In genomic region chr3:13359916-13360315, GRCh38 we compare ENCODE assay signal across 1 cellular context.
TF ChIP-seq lines count a peak whose summit lies in the region.

No MANE protein-coding gene starts in this region.

TF ChIP-seq in K562, 482 proteins besides CTCF, POLR2A, EP300 and RAD21 (continued from another document and continues in another):
- TF ChIP-seq, protein P1, sequence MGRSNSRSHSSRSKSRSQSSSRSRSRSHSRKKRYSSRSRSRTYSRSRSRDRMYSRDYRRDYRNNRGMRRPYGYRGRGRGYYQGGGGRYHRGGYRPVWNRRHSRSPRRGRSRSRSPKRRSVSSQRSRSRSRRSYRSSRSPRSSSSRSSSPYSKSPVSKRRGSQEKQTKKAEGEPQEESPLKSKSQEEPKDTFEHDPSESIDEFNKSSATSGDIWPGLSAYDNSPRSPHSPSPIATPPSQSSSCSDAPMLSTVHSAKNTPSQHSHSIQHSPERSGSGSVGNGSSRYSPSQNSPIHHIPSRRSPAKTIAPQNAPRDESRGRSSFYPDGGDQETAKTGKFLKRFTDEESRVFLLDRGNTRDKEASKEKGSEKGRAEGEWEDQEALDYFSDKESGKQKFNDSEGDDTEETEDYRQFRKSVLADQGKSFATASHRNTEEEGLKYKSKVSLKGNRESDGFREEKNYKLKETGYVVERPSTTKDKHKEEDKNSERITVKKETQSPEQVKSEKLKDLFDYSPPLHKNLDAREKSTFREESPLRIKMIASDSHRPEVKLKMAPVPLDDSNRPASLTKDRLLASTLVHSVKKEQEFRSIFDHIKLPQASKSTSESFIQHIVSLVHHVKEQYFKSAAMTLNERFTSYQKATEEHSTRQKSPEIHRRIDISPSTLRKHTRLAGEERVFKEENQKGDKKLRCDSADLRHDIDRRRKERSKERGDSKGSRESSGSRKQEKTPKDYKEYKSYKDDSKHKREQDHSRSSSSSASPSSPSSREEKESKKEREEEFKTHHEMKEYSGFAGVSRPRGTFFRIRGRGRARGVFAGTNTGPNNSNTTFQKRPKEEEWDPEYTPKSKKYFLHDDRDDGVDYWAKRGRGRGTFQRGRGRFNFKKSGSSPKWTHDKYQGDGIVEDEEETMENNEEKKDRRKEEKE (IDR thresholded peaks at IDR 0.05; ENCODE audit: borderline replicate concordance in 1 of 2, control insufficient read depth in 1 of 2, low read depth in 2 of 2, low read length in 1 of 2) = no peak
- peak; percentile 91 for TF ChIP-seq BCOR (IDR thresholded peaks at IDR 0.05)
- TF ChIP-seq, protein P2, sequence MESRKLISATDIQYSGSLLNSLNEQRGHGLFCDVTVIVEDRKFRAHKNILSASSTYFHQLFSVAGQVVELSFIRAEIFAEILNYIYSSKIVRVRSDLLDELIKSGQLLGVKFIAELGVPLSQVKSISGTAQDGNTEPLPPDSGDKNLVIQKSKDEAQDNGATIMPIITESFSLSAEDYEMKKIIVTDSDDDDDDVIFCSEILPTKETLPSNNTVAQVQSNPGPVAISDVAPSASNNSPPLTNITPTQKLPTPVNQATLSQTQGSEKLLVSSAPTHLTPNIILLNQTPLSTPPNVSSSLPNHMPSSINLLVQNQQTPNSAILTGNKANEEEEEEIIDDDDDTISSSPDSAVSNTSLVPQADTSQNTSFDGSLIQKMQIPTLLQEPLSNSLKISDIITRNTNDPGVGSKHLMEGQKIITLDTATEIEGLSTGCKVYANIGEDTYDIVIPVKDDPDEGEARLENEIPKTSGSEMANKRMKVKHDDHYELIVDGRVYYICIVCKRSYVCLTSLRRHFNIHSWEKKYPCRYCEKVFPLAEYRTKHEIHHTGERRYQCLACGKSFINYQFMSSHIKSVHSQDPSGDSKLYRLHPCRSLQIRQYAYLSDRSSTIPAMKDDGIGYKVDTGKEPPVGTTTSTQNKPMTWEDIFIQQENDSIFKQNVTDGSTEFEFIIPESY (CRISPR knock-in tag; IDR thresholded peaks at IDR 0.05) = no peak
- TF ChIP-seq CSDE1 (IDR thresholded peaks at IDR 0.05) = no peak
- TF ChIP-seq, protein P3, sequence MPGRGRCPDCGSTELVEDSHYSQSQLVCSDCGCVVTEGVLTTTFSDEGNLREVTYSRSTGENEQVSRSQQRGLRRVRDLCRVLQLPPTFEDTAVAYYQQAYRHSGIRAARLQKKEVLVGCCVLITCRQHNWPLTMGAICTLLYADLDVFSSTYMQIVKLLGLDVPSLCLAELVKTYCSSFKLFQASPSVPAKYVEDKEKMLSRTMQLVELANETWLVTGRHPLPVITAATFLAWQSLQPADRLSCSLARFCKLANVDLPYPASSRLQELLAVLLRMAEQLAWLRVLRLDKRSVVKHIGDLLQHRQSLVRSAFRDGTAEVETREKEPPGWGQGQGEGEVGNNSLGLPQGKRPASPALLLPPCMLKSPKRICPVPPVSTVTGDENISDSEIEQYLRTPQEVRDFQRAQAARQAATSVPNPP (IDR thresholded peaks at IDR 0.05; ENCODE audit: borderline replicate concordance, insufficient read depth, insufficient read length) = no peak
- TF ChIP-seq HMBOX1 (IDR thresholded peaks at IDR 0.05) = no peak
- no peak for TF ChIP-seq UBTF (IDR thresholded peaks at IDR 0.05; ENCODE audit: borderline replicate concordance in 1 of 2, low read depth in 2 of 2, low read length in 2 of 2)
- no peak for TF ChIP-seq SIX5 (IDR thresholded peaks at IDR 0.05; ENCODE audit: borderline replicate concordance in 1 of 2, insufficient read depth in 1 of 2, low read depth in 1 of 2, low read length in 2 of 2)
- no peak for TF ChIP-seq SREBF2 (CRISPR knock-in tag; IDR thresholded peaks at IDR 0.05)
- TF ChIP-seq FOXP4 (CRISPR knock-in tag; IDR thresholded peaks at IDR 0.05; ENCODE audit: borderline replicate concordance) = no peak
- TF ChIP-seq, protein P4, sequence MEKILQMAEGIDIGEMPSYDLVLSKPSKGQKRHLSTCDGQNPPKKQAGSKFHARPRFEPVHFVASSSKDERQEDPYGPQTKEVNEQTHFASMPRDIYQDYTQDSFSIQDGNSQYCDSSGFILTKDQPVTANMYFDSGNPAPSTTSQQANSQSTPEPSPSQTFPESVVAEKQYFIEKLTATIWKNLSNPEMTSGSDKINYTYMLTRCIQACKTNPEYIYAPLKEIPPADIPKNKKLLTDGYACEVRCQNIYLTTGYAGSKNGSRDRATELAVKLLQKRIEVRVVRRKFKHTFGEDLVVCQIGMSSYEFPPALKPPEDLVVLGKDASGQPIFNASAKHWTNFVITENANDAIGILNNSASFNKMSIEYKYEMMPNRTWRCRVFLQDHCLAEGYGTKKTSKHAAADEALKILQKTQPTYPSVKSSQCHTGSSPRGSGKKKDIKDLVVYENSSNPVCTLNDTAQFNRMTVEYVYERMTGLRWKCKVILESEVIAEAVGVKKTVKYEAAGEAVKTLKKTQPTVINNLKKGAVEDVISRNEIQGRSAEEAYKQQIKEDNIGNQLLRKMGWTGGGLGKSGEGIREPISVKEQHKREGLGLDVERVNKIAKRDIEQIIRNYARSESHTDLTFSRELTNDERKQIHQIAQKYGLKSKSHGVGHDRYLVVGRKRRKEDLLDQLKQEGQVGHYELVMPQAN (IDR thresholded peaks at IDR 0.05; ENCODE audit: borderline replicate concordance) = no peak
- no peak for TF ChIP-seq SUPT5H (IDR thresholded peaks at IDR 0.05)
- TF ChIP-seq FOS (IDR thresholded peaks at IDR 0.05; ENCODE audit: extremely low read depth, insufficient read length) = no peak
- TF ChIP-seq ZNF695 (CRISPR knock-in tag; IDR thresholded peaks at IDR 0.05) = no peak
- no peak for TF ChIP-seq SMAD4 (CRISPR knock-in tag; conservative IDR thresholded peaks at IDR 0.05)
- no peak for TF ChIP-seq CAMTA2 (CRISPR knock-in tag; conservative IDR thresholded peaks at IDR 0.05)
- TF ChIP-seq, protein P5, sequence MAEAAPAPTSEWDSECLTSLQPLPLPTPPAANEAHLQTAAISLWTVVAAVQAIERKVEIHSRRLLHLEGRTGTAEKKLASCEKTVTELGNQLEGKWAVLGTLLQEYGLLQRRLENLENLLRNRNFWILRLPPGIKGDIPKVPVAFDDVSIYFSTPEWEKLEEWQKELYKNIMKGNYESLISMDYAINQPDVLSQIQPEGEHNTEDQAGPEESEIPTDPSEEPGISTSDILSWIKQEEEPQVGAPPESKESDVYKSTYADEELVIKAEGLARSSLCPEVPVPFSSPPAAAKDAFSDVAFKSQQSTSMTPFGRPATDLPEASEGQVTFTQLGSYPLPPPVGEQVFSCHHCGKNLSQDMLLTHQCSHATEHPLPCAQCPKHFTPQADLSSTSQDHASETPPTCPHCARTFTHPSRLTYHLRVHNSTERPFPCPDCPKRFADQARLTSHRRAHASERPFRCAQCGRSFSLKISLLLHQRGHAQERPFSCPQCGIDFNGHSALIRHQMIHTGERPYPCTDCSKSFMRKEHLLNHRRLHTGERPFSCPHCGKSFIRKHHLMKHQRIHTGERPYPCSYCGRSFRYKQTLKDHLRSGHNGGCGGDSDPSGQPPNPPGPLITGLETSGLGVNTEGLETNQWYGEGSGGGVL (CRISPR knock-in tag; IDR thresholded peaks at IDR 0.05) = no peak
- no peak for TF ChIP-seq TEAD1 (CRISPR knock-in tag; IDR thresholded peaks at IDR 0.05)
- TF ChIP-seq CBX3 (IDR thresholded peaks at IDR 0.05; ENCODE audit: borderline replicate concordance in 1 of 2, low read length in 2 of 2) = peak in 1 of 2 experiments; percentile 47; a peak in 1 of 3 replicates
- TF ChIP-seq SMARCB1 (IDR thresholded peaks at IDR 0.05; ENCODE audit: insufficient read length, low read depth) = no peak
- TF ChIP-seq ZNF165 (CRISPR knock-in tag; IDR thresholded peaks at IDR 0.05; ENCODE audit: borderline replicate concordance) = no peak
- TF ChIP-seq ZNF197 (CRISPR knock-in tag; IDR thresholded peaks at IDR 0.05; ENCODE audit: low read depth) = no peak
- TF ChIP-seq NONO (IDR thresholded peaks at IDR 0.05; ENCODE audit: low read depth in 2 of 2, low read length in 1 of 2) = no peak
- peak; percentile 63 to 78; a peak in 2 of 4 replicates for TF ChIP-seq RCOR1 (IDR thresholded peaks at IDR 0.05; ENCODE audit: borderline replicate concordance in 1 of 2, low read depth in 2 of 2, low read length in 2 of 2)
- TF ChIP-seq, protein P6, sequence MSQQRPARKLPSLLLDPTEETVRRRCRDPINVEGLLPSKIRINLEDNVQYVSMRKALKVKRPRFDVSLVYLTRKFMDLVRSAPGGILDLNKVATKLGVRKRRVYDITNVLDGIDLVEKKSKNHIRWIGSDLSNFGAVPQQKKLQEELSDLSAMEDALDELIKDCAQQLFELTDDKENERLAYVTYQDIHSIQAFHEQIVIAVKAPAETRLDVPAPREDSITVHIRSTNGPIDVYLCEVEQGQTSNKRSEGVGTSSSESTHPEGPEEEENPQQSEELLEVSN (IDR thresholded peaks at IDR 0.05; ENCODE audit: borderline replicate concordance in 1 of 2, extremely low read depth in 1 of 2, insufficient read depth in 1 of 2, insufficient read length in 1 of 2, low read depth in 1 of 2, low read length in 1 of 2, poor library complexity in 1 of 2, severe bottlenecking in 1 of 2) = no peak
- 0 out of 2 replicates have a peak, but pooled peaks have one; percentile 47 for TF ChIP-seq PTBP1 (IDR thresholded peaks at IDR 0.05; ENCODE audit: low read depth, low read length)
- peak; percentile 94 for TF ChIP-seq ADNP (tag; IDR thresholded peaks at IDR 0.05)
- TF ChIP-seq ZFP36 (IDR thresholded peaks at IDR 0.05; ENCODE audit: low read depth, low read length, partially characterized antibody) = no peak
- TF ChIP-seq FOXK1 (CRISPR knock-in tag; IDR thresholded peaks at IDR 0.05; ENCODE audit: borderline replicate concordance) = no peak
- TF ChIP-seq MEF2D (tag; conservative IDR thresholded peaks at IDR 0.05; ENCODE audit: low read depth) = no peak
- no peak for TF ChIP-seq ZNF445 (CRISPR knock-in tag; IDR thresholded peaks at IDR 0.05; ENCODE audit: low read depth)
- TF ChIP-seq KAT7 (CRISPR knock-in tag; IDR thresholded peaks at IDR 0.05; ENCODE audit: borderline replicate concordance) = no peak
- TF ChIP-seq KDM1A (IDR thresholded peaks at IDR 0.05) = peak; percentile 68 to 80; a peak in 3 of 4 replicates
- peak; percentile 75 for TF ChIP-seq CHD4 (IDR thresholded peaks at IDR 0.05; ENCODE audit: insufficient read depth, insufficient replicate concordance, low read depth, low read length, poor library complexity, severe bottlenecking)
- no peak for TF ChIP-seq CCAR2 (IDR thresholded peaks at IDR 0.05; ENCODE audit: low read depth, low read length)
- TF ChIP-seq THRB (CRISPR knock-in tag; conservative IDR thresholded peaks at IDR 0.05) = no peak
- no peak for TF ChIP-seq TCF3 (CRISPR knock-in tag; IDR thresholded peaks at IDR 0.05)
- peak; percentile 89 for TF ChIP-seq RBM25 (IDR thresholded peaks at IDR 0.05; ENCODE audit: low read depth, low read length, severe bottlenecking)
- TF ChIP-seq NBN (IDR thresholded peaks at IDR 0.05; ENCODE audit: low read depth) = no peak
- no peak for TF ChIP-seq GTF2A2 (tag; IDR thresholded peaks at IDR 0.05)
- TF ChIP-seq KLF6 (CRISPR knock-in tag; IDR thresholded peaks at IDR 0.05; ENCODE audit: borderline replicate concordance) = no peak
- TF ChIP-seq, protein P7, sequence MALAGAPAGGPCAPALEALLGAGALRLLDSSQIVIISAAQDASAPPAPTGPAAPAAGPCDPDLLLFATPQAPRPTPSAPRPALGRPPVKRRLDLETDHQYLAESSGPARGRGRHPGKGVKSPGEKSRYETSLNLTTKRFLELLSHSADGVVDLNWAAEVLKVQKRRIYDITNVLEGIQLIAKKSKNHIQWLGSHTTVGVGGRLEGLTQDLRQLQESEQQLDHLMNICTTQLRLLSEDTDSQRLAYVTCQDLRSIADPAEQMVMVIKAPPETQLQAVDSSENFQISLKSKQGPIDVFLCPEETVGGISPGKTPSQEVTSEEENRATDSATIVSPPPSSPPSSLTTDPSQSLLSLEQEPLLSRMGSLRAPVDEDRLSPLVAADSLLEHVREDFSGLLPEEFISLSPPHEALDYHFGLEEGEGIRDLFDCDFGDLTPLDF (CRISPR knock-in tag; IDR thresholded peaks at IDR 0.05) = no peak
- TF ChIP-seq SP2 (IDR thresholded peaks at IDR 0.05; ENCODE audit: extremely low read depth, low read depth, low read length, poor library complexity, severe bottlenecking) = no peak
